In the genomic region with DNA sequence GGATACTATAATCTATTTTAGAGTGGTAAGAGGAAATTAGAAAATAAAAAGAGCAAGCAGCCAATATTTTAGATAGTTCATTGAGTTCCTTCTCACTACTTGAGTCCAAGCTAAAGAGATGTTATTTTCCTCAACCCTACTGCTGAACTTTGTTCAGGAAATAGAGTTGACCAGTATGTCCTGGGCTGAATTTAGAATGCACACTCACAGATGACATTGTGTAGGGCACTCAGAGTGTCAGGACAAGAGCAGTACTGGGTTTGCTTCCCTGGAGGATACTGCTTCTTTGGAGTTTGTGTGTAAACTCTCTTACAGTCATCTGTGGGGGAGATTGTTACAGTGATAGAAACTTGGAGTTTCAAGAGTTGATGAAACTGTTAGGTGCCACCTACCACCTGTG, we compare ENCODE assay signal across 6 cellular contexts.
"Had no signal": no experiment of that assay in that cellular context is flagged by ENCODE, and none has a peak within 500 bp of the region (broad histone marks: within the 10 kb centered on the region; RNA-seq: fewer than 3 reads in every experiment).

No MANE protein-coding gene starts in this region.

- H3K27ac ChIP-seq: HL-60 had no signal

- H3K4me3 ChIP-seq: K562 had no signal

- DNase-seq: IMR-90, KBM-7, KG1 had no signal

- ATAC-seq: HepG2, K562 had no signal
